ENCODE assay signal across 10 cellular contexts in genomic region chr10:60282771-60283353, GRCh38.
DNase-seq lines count a peak whose midpoint lies in the region; ATAC-seq, FAIRE-seq and TF ChIP-seq lines count a peak whose summit lies in the region.
"Had no signal": no experiment of that assay in that cellular context is flagged by ENCODE, and none has a peak within 500 bp of the region (broad histone marks: within the 10 kb centered on the region; RNA-seq: fewer than 3 reads in every experiment).

No MANE protein-coding gene starts in this region.

- no peaks in the 10 kb centered on the region for H3K9me1 ChIP-seq in keratinocyte (ENCODE audit: control insufficient read depth, extremely low read depth, insufficient read depth, low read length)

- no peak overlapping the region for H3K27ac ChIP-seq in keratinocyte (ENCODE audit: control insufficient read depth, insufficient read depth, low read length)

- no peaks in the 10 kb centered on the region for H3K79me2 ChIP-seq in keratinocyte (ENCODE audit: control insufficient read depth, insufficient read depth, low read length)

- no peaks in the 10 kb centered on the region for H3K9me3 ChIP-seq in keratinocyte (ENCODE audit: control insufficient read depth, low read depth, low read length)

- no peak overlapping the region for H3K9ac ChIP-seq in keratinocyte (ENCODE audit: control insufficient read depth, extremely low read depth, insufficient read depth, low read length)

- peaks cover 1% of the 10 kb centered on the region for H3K4me1 Mint-ChIP-seq in activated T-helper 17 cell treated with anti-CD3 and anti-CD28 coated beads, Interleukin-2, amount 50 U/mL, for 72 hours

- H3K4me2 ChIP-seq in keratinocyte (ENCODE audit: control insufficient read depth, extremely low read depth, insufficient read depth, low read depth, low read length) = no peak overlapping the region

- H3K36me3 Mint-ChIP-seq in activated T-helper 17 cell treated with anti-CD3 and anti-CD28 coated beads, Interleukin-2, amount 50 U/mL, for 72 hours (ENCODE audit: low read depth) = peaks cover 21% of the 10 kb centered on the region

- H4K20me1 ChIP-seq in keratinocyte (ENCODE audit: control insufficient read depth, extremely low read depth, insufficient read depth, low read length) = no peaks in the 10 kb centered on the region

- H3K4me3 ChIP-seq in AG04449 (ENCODE audit: low read depth, low read length) (no peak overlapping the region), keratinocyte (ENCODE audit: control insufficient read depth in 2 of 3, extremely low read depth in 1 of 3, insufficient read depth in 2 of 3, low read depth in 1 of 3, low read length in 3 of 3) (no peak overlapping the region)

- DNase-seq in AG04449 (ENCODE audit: low read depth, low spot score) (peak; percentile 44), SKM-1 treated with dmso at 0.1 percent for 144 hours (lab: John Stamatoyannopoulos, UW; ENCODE audit: unreplicated experiment) (peak; percentile 86), keratinocyte (ENCODE audit: low read depth, low spot score) (no peak), SK-N-DZ (ENCODE audit: low spot score) (no peak)
- no peak for DNase-seq in stimulated activated CD4-positive, alpha-beta T cell treated with anti-CD3 and anti-CD28 coated beads, Interleukin-2, amount 100 ng/mL, for 48 hours
- DNase-seq: central memory CD4-positive, alpha-beta T cell; T-cell had no signal

- POLR2A ChIA-PET in AG04449 (lab: Yijun Ruan, JAX) = no interaction called here

- H3K36me3 ChIP-seq in keratinocyte (ENCODE audit: control insufficient read depth in 2 of 2, extremely low read depth in 1 of 2, insufficient read depth in 2 of 2, low read length in 2 of 2) = no peaks in the 10 kb centered on the region

- H3K4me3 Mint-ChIP-seq in activated T-helper 17 cell treated with anti-CD3 and anti-CD28 coated beads, Interleukin-2, amount 50 U/mL, for 72 hours = no peak overlapping the region
- H3K4me3 Mint-ChIP-seq: T-cell had no signal

- no peaks in the 10 kb centered on the region for H3K9me3 Mint-ChIP-seq in activated T-helper 17 cell treated with anti-CD3 and anti-CD28 coated beads, Interleukin-2, amount 50 U/mL, for 72 hours
- H3K9me3 Mint-ChIP-seq: T-cell had no signal

- H3K27ac Mint-ChIP-seq in activated T-helper 17 cell treated with anti-CD3 and anti-CD28 coated beads, Interleukin-2, amount 50 U/mL, for 72 hours = no peak overlapping the region
- H3K27ac Mint-ChIP-seq: T-cell had no signal

- CTCF ChIA-PET in AG04449 (lab: Yijun Ruan, JAX) = interaction anchor here (0.5 to 1.6 kb wide), 2 partner anchors 80 to 151 kb away, joined by 3 to 4 read pairs; no protein-coding TSS in a partner anchor

- H3K27me3 ChIP-seq in keratinocyte (ENCODE audit: control insufficient read depth, extremely low read depth, insufficient read depth, low read length) = no peaks in the 10 kb centered on the region

- ATAC-seq in HG03432 (IDR thresholded peaks at IDR 0.05; ENCODE audit: unreplicated experiment) (peak; percentile 52), GM18861 (IDR thresholded peaks at IDR 0.05; ENCODE audit: unreplicated experiment) (no peak)
- no peak for ATAC-seq in activated T-helper 17 cell treated with anti-CD3 and anti-CD28 coated beads, Interleukin-2, amount 50 U/mL, for 72 hours (replicated peaks)
- ATAC-seq: T-cell had no signal

- TF ChIP-seq CTCF in AG04449 (IDR thresholded peaks at IDR 0.05; ENCODE audit: insufficient read depth, low read length, missing control alignments) (no peak), keratinocyte (optimal IDR thresholded peaks at IDR 0.05 in 1 of 3, IDR thresholded peaks at IDR 0.05 in 1 of 3, conservative IDR thresholded peaks at IDR 0.05 in 1 of 3; ENCODE audit: extremely low read depth in 1 of 3, insufficient read depth in 2 of 3, low read length in 3 of 3) (no peak)

- no peaks in the 10 kb centered on the region for H3K27me3 Mint-ChIP-seq in activated T-helper 17 cell treated with anti-CD3 and anti-CD28 coated beads, Interleukin-2, amount 50 U/mL, for 72 hours
- H3K27me3 Mint-ChIP-seq: T-cell had no signal

- H2AFZ ChIP-seq in keratinocyte (ENCODE audit: control insufficient read depth, low read length) = no peak overlapping the region

- peak; percentile 32 for FAIRE-seq in keratinocyte (lab: Jason Lieb, UNC)

- dilution Hi-C loops in keratinocyte (cut with MboI; ENCODE audit: extremely low pct_ligation_motif_present, low sequenced_read_pairs) = no loop called here

- no peaks in the 10 kb centered on the region for H3K4me1 ChIP-seq in keratinocyte (ENCODE audit: control insufficient read depth, extremely low read depth, insufficient read depth, low read length)

Comparison
In these comparisons a context has a peak if more than half of its experiments do, and no peak if none do; other contexts are left out.
1. DNase-seq: peak in AG04449 (single experiment) and SKM-1 treated with dmso at 0.1 percent for 144 hours (single experiment); none in keratinocyte (single experiment), stimulated activated CD4-positive, alpha-beta T cell treated with anti-CD3 and anti-CD28 coated beads, Interleukin-2, amount 100 ng/mL, for 48 hours (0 of 2) and SK-N-DZ (single experiment).